Comparison of ENCODE assay signal across 1 cellular context in genomic region chr2:231213931-231214642, GRCh38.
TF ChIP-seq lines count a peak whose summit lies in the region.

No MANE protein-coding gene starts in this region.

TF ChIP-seq in HepG2, 621 proteins besides CTCF, POLR2A, EP300 and RAD21 (continued from another document and continues in another):
- TF ChIP-seq ESRRA (CRISPR knock-in tag; IDR thresholded peaks at IDR 0.05; ENCODE audit: low read depth) (no peak), TCF7 (IDR thresholded peaks at IDR 0.05; ENCODE audit: low read depth) (no peak), ZNF691 (CRISPR knock-in tag; IDR thresholded peaks at IDR 0.05; ENCODE audit: borderline replicate concordance, low read depth) (no peak), SRY (CRISPR knock-in tag; IDR thresholded peaks at IDR 0.05) (no peak), ZNF329 (CRISPR knock-in tag; IDR thresholded peaks at IDR 0.05; ENCODE audit: low read depth) (no peak), FOXO4 (CRISPR knock-in tag; conservative IDR thresholded peaks at IDR 0.05) (no peak), CENPX (CRISPR knock-in tag; IDR thresholded peaks at IDR 0.05) (no peak), ERF (CRISPR knock-in tag; IDR thresholded peaks at IDR 0.05) (no peak), ZNF207 (IDR thresholded peaks at IDR 0.05; ENCODE audit: borderline replicate concordance) (no peak), BRD4 (CRISPR knock-in tag; IDR thresholded peaks at IDR 0.05) (no peak), GPBP1L1 (CRISPR knock-in tag; IDR thresholded peaks at IDR 0.05) (no peak), HHEX (CRISPR knock-in tag; IDR thresholded peaks at IDR 0.05) (no peak), BRCA1 (CRISPR knock-in tag; IDR thresholded peaks at IDR 0.05) (no peak), ATF7-NPFF (CRISPR knock-in tag; IDR thresholded peaks at IDR 0.05; ENCODE audit: low read depth) (no peak), CBX1 (IDR thresholded peaks at IDR 0.05; ENCODE audit: low read depth) (no peak), ZNF784 (CRISPR knock-in tag; IDR thresholded peaks at IDR 0.05; ENCODE audit: borderline replicate concordance) (no peak), ETV5 (CRISPR knock-in tag; IDR thresholded peaks at IDR 0.05; ENCODE audit: borderline replicate concordance) (no peak), XBP1 (CRISPR knock-in tag; IDR thresholded peaks at IDR 0.05) (no peak), IKZF4 (CRISPR knock-in tag; IDR thresholded peaks at IDR 0.05; ENCODE audit: borderline replicate concordance, low read depth, not compliant biosample characterization) (no peak), TMF1 (CRISPR knock-in tag; IDR thresholded peaks at IDR 0.05; ENCODE audit: low read depth) (no peak), ZNF251 (CRISPR knock-in tag; IDR thresholded peaks at IDR 0.05) (no peak), ARNT2 (CRISPR knock-in tag; IDR thresholded peaks at IDR 0.05; ENCODE audit: low read depth) (no peak), ZNF225 (CRISPR knock-in tag; IDR thresholded peaks at IDR 0.05) (no peak), ZFP37 (CRISPR knock-in tag; IDR thresholded peaks at IDR 0.05; ENCODE audit: borderline replicate concordance) (no peak), ZNF709 (CRISPR knock-in tag; IDR thresholded peaks at IDR 0.05) (no peak), PCBP2 (optimal IDR thresholded peaks at IDR 0.05; ENCODE audit: low read depth, low read length, poor library complexity, severe bottlenecking) (no peak), ZFP82 (CRISPR knock-in tag; IDR thresholded peaks at IDR 0.05; ENCODE audit: borderline replicate concordance) (no peak), ZNF333 (CRISPR knock-in tag; IDR thresholded peaks at IDR 0.05; ENCODE audit: borderline replicate concordance) (no peak), ZNF263 (CRISPR knock-in tag; IDR thresholded peaks at IDR 0.05) (0 out of 2 replicates have a peak, but pooled peaks have one; percentile 21), ZNF136 (CRISPR knock-in tag; IDR thresholded peaks at IDR 0.05; ENCODE audit: low read depth) (0 out of 2 replicates have a peak, but pooled peaks have one; percentile 41), ZNF782 (CRISPR knock-in tag; IDR thresholded peaks at IDR 0.05; ENCODE audit: borderline replicate concordance) (no peak), RFX5 (IDR thresholded peaks at IDR 0.05; ENCODE audit: low read depth, low read length) (no peak), CENPBD1 (CRISPR knock-in tag; IDR thresholded peaks at IDR 0.05; ENCODE audit: borderline replicate concordance, low read depth) (no peak), CENPT (CRISPR knock-in tag; IDR thresholded peaks at IDR 0.05; ENCODE audit: low read depth) (no peak), ZFAT (CRISPR knock-in tag; conservative IDR thresholded peaks at IDR 0.05) (no peak), ZNF510 (CRISPR knock-in tag; IDR thresholded peaks at IDR 0.05; ENCODE audit: low read depth) (no peak), HNF4G (IDR thresholded peaks at IDR 0.05; ENCODE audit: borderline replicate concordance, low read depth, low read length) (peak; percentile 70; the same call in 1 of the 2 replicates), HNF4G (CRISPR knock-in tag; IDR thresholded peaks at IDR 0.05; ENCODE audit: borderline replicate concordance, low read depth) (no peak)
- TF ChIP-seq, protein P1, sequence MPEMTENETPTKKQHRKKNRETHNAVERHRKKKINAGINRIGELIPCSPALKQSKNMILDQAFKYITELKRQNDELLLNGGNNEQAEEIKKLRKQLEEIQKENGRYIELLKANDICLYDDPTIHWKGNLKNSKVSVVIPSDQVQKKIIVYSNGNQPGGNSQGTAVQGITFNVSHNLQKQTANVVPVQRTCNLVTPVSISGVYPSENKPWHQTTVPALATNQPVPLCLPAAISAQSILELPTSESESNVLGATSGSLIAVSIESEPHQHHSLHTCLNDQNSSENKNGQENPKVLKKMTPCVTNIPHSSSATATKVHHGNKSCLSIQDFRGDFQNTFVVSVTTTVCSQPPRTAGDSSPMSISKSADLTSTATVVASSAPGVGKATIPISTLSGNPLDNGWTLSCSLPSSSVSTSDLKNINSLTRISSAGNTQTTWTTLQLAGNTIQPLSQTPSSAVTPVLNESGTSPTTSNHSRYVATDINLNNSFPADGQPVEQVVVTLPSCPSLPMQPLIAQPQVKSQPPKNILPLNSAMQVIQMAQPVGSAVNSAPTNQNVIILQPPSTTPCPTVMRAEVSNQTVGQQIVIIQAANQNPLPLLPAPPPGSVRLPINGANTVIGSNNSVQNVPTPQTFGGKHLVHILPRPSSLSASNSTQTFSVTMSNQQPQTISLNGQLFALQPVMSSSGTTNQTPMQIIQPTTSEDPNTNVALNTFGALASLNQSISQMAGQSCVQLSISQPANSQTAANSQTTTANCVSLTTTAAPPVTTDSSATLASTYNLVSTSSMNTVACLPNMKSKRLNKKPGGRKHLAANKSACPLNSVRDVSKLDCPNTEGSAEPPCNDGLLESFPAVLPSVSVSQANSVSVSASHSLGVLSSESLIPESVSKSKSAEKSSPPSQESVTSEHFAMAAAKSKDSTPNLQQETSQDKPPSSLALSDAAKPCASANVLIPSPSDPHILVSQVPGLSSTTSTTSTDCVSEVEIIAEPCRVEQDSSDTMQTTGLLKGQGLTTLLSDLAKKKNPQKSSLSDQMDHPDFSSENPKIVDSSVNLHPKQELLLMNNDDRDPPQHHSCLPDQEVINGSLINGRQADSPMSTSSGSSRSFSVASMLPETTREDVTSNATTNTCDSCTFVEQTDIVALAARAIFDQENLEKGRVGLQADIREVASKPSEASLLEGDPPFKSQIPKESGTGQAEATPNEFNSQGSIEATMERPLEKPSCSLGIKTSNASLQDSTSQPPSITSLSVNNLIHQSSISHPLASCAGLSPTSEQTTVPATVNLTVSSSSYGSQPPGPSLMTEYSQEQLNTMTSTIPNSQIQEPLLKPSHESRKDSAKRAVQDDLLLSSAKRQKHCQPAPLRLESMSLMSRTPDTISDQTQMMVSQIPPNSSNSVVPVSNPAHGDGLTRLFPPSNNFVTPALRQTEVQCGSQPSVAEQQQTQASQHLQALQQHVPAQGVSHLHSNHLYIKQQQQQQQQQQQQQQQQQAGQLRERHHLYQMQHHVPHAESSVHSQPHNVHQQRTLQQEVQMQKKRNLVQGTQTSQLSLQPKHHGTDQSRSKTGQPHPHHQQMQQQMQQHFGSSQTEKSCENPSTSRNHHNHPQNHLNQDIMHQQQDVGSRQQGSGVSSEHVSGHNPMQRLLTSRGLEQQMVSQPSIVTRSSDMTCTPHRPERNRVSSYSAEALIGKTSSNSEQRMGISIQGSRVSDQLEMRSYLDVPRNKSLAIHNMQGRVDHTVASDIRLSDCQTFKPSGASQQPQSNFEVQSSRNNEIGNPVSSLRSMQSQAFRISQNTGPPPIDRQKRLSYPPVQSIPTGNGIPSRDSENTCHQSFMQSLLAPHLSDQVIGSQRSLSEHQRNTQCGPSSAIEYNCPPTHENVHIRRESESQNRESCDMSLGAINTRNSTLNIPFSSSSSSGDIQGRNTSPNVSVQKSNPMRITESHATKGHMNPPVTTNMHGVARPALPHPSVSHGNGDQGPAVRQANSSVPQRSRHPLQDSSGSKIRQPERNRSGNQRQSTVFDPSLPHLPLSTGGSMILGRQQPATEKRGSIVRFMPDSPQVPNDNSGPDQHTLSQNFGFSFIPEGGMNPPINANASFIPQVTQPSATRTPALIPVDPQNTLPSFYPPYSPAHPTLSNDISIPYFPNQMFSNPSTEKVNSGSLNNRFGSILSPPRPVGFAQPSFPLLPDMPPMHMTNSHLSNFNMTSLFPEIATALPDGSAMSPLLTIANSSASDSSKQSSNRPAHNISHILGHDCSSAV (CRISPR knock-in tag; IDR thresholded peaks at IDR 0.05; ENCODE audit: borderline replicate concordance): no peak
- TF ChIP-seq, protein P2, sequence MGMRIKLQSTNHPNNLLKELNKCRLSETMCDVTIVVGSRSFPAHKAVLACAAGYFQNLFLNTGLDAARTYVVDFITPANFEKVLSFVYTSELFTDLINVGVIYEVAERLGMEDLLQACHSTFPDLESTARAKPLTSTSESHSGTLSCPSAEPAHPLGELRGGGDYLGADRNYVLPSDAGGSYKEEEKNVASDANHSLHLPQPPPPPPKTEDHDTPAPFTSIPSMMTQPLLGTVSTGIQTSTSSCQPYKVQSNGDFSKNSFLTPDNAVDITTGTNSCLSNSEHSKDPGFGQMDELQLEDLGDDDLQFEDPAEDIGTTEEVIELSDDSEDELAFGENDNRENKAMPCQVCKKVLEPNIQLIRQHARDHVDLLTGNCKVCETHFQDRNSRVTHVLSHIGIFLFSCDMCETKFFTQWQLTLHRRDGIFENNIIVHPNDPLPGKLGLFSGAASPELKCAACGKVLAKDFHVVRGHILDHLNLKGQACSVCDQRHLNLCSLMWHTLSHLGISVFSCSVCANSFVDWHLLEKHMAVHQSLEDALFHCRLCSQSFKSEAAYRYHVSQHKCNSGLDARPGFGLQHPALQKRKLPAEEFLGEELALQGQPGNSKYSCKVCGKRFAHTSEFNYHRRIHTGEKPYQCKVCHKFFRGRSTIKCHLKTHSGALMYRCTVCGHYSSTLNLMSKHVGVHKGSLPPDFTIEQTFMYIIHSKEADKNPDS (CRISPR knock-in tag; IDR thresholded peaks at IDR 0.05): no peak
- TF ChIP-seq, protein P3, sequence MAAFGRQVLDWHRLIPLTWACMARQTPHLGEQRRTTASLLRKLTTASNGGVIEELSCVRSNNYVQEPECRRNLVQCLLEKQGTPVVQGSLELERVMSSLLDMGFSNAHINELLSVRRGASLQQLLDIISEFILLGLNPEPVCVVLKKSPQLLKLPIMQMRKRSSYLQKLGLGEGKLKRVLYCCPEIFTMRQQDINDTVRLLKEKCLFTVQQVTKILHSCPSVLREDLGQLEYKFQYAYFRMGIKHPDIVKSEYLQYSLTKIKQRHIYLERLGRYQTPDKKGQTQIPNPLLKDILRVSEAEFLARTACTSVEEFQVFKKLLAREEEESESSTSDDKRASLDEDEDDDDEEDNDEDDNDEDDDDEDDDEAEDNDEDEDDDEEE (CRISPR knock-in tag; IDR thresholded peaks at IDR 0.05): no peak
- TF ChIP-seq, protein P4, sequence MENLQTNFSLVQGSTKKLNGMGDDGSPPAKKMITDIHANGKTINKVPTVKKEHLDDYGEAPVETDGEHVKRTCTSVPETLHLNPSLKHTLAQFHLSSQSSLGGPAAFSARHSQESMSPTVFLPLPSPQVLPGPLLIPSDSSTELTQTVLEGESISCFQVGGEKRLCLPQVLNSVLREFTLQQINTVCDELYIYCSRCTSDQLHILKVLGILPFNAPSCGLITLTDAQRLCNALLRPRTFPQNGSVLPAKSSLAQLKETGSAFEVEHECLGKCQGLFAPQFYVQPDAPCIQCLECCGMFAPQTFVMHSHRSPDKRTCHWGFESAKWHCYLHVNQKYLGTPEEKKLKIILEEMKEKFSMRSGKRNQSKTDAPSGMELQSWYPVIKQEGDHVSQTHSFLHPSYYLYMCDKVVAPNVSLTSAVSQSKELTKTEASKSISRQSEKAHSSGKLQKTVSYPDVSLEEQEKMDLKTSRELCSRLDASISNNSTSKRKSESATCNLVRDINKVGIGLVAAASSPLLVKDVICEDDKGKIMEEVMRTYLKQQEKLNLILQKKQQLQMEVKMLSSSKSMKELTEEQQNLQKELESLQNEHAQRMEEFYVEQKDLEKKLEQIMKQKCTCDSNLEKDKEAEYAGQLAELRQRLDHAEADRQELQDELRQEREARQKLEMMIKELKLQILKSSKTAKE (CRISPR knock-in tag; IDR thresholded peaks at IDR 0.05; ENCODE audit: borderline replicate concordance): no peak
- TF ChIP-seq, protein P5, sequence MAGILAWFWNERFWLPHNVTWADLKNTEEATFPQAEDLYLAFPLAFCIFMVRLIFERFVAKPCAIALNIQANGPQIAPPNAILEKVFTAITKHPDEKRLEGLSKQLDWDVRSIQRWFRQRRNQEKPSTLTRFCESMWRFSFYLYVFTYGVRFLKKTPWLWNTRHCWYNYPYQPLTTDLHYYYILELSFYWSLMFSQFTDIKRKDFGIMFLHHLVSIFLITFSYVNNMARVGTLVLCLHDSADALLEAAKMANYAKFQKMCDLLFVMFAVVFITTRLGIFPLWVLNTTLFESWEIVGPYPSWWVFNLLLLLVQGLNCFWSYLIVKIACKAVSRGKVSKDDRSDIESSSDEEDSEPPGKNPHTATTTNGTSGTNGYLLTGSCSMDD (CRISPR knock-in tag; IDR thresholded peaks at IDR 0.05): no peak
